Comparison of ENCODE assay signal across 9 cellular contexts in the genomic region with DNA sequence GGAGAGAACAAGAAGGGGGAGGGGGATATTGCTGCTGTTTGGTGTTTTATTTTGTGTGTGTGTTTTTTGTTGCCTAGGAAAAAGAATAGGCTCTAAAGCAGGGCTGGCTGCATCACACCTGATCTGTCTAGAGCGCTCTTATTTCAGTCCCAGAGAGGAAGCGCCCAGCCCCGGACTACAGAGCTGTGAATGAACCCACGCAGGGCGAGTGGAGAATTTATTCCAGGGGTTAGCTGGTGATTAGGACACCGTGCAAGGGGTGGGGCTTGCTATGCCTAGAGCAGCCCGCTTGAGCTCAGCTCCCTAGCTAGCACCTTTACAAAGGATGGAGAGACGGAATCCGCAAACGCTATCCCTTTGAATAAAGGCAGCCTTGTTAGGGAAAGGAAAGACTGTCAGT. TPM values are rescaled to one million over a fixed set of nuclear protein-coding genes. Genes with fewer than 3 reads are reported as not detected.
DNase-seq lines count a peak whose midpoint lies in the region; ATAC-seq and TF ChIP-seq lines count a peak whose summit lies in the region.
"Had no signal": no experiment of that assay in that cellular context is flagged by ENCODE, and none has a peak within 500 bp of the region (broad histone marks: within the 10 kb centered on the region; RNA-seq: fewer than 3 reads in every experiment).

No MANE protein-coding gene starts in this region.

- no peaks in the 10 kb centered on the region for H3K36me3 Mint-ChIP-seq in CD14-positive monocyte
- no peaks in the 10 kb centered on the region for H3K36me3 Mint-ChIP-seq in neural progenitor cell

- no peaks in the 10 kb centered on the region for H3K9me3 ChIP-seq in neural progenitor cell (ENCODE audit: low read depth)

- intact Hi-C loops in CD14-positive monocyte (cut with micrococcal nuclease) = no loop called here

- peaks cover 17 to 26% (median 20%) of the 10 kb centered on the region in 3 donors for H3K27me3 Mint-ChIP-seq in CD14-positive monocyte (ENCODE audit: low read depth in 3 of 3)
- peaks cover 4% of the 10 kb centered on the region for H3K27me3 Mint-ChIP-seq in neural progenitor cell (ENCODE audit: insufficient read depth, low read depth)

- peaks cover 26% of the 10 kb centered on the region for H3F3A ChIP-seq in neural progenitor cell (ENCODE audit: low read depth)

- H3K27ac ChIP-seq in VCaP (peak overlapping the region; percentile 86), neural progenitor cell (no peak overlapping the region)

- H3K4me1 ChIP-seq in neural progenitor cell = peaks cover 18% of the 10 kb centered on the region

- peak overlapping the region; percentile 62 for H3K4me3 ChIP-seq in neural progenitor cell

- H3K9me3 Mint-ChIP-seq in CD14-positive monocyte (peaks cover 0 to 2% (median 0%) of the 10 kb centered on the region in 7 donors), neural progenitor cell (no peaks in the 10 kb centered on the region)

- H3K4me1 Mint-ChIP-seq in CD14-positive monocyte (peaks cover 3% of the 10 kb centered on the region), neural progenitor cell (peaks cover 11% of the 10 kb centered on the region)

- H3K36me3 ChIP-seq in neural progenitor cell = no peaks in the 10 kb centered on the region

- H3K27ac Mint-ChIP-seq in CD14-positive monocyte (peak overlapping the region in 1 of 7 donors; percentile 45), neural progenitor cell (no peak overlapping the region)

- peaks cover 36% of the 10 kb centered on the region for H3K27me3 ChIP-seq in neural progenitor cell

- no peaks in the 10 kb centered on the region for H4K20me1 ChIP-seq in neural progenitor cell (ENCODE audit: low read depth)

- peak overlapping the region; percentile 85 for H3K4me2 ChIP-seq in neural progenitor cell

- TF ChIP-seq CTCF in CD14-positive monocyte (IDR thresholded peaks at IDR 0.05) (no peak), VCaP (conservative IDR thresholded peaks at IDR 0.05) (no peak), neural progenitor cell (IDR thresholded peaks at IDR 0.05) (no peak)

- no peaks in the 10 kb centered on the region for H3K79me2 ChIP-seq in neural progenitor cell (ENCODE audit: low read depth)

- H2AFZ ChIP-seq in neural progenitor cell (replicated peaks) = peak overlapping the region; percentile 83

- no peak for ATAC-seq in HG03025 (IDR thresholded peaks at IDR 0.05; ENCODE audit: low FRiP score, unreplicated experiment)
- ATAC-seq: HCT116 had no signal

- no peak overlapping the region for H3K9ac ChIP-seq in neural progenitor cell

- no peak for DNase-seq in CD14-positive monocyte (ENCODE audit: low spot score)
- peak; percentile 36 for DNase-seq in HuH-7.5 (ENCODE audit: low spot score)
- DNase-seq in globus pallidus (ENCODE audit: low spot score) = peak; percentile 86
- DNase-seq in neural progenitor cell (ENCODE audit: low spot score) = peak; percentile 85
- DNase-seq in OCI-M1 (lab: John Stamatoyannopoulos, UW) = no peak
- DNase-seq in HK-2 (ENCODE audit: unreplicated experiment) = no peak

- H3K4me3 Mint-ChIP-seq in CD14-positive monocyte (peak overlapping the region; percentile 10 to 43), neural progenitor cell (peak overlapping the region; percentile 88)

RNA-seq across cellular contexts. Expression of a gene that starts 0.6 kb away (rescaled TPM):
- polyA plus RNA-seq in CD14-positive monocyte = not detected
- 2.3 and 3.1 TPM in 2 replicates for total RNA-seq in neural progenitor cell (ENCODE audit: low replicate concordance)

Comparison
In these comparisons a context has a peak if more than half of its experiments do, and no peak if none do; other contexts are left out.
1. DNase-seq: peak in HuH-7.5 (single experiment), globus pallidus (single experiment) and neural progenitor cell (single experiment); none in CD14-positive monocyte (single experiment), OCI-M1 (single experiment) and HK-2 (single experiment).